25 cellular contexts compared by ENCODE assay signal in genomic region chr15:59596640-59597039, GRCh38. TPM values are rescaled to one million over a fixed set of nuclear protein-coding genes. Genes with fewer than 3 reads are reported as not detected.
"Had no signal": no experiment of that assay in that cellular context is flagged by ENCODE, and none has a peak within 500 bp of the region (broad histone marks: within the 10 kb centered on the region; RNA-seq: fewer than 3 reads in every experiment).

No MANE protein-coding gene starts in this region.

- H3K4me2 ChIP-seq: KMS-11 had no signal

- H3K9me3 ChIP-seq: SJCRH30 had no signal

- H3K27me3 ChIP-seq: SJCRH30 had no signal

- H3K4me3 ChIP-seq: K562, SJCRH30 had no signal

- DNase-seq: Kasumi-1, MM.1S, NCI-H1092 treated with DMSO at 0.1 percent for 48 hours, NCI-H1436, NCI-H187, NCI-H2029, NCI-H2081 treated with DMSO at 0.1 percent for 48 hours, NCI-H2171, NCI-H226, NCI-H446, NCI-H510A, NCI-H524 treated with DMSO at 0.1 percent for 48 hours, NCI-H69, NCI-H774, PC-3, SHP77 treated with DMSO at 0.1 percent for 48 hours, SJCRH30 had no signal

- H3K4me3 Mint-ChIP-seq: IgD-negative memory B cell had no signal

- ATAC-seq: K562, Panc1, PC-3, Right ventricle myocardium inferior, SK-N-SH treated with all-trans-retinoic acid at 6 μM for 48 hours had no signal

- H3K36me3 ChIP-seq: SJCRH30 had no signal

- H3K9ac ChIP-seq: KMS-11 had no signal

- FAIRE-seq: K562 had no signal

- H3K27ac ChIP-seq: KMS-11, SJCRH30 had no signal

- H3K27ac Mint-ChIP-seq: IgD-negative memory B cell had no signal

- H3K9me3 Mint-ChIP-seq: IgD-negative memory B cell had no signal

RNA-seq across cellular contexts. Expression of gene GCNT3, which starts 14.9 kb away (rescaled TPM):
- total RNA-seq: OCI-LY7, Right ventricle myocardium inferior, RPMI7951 had no signal
- polyA plus RNA-seq: IgD-negative memory B cell had no signal
